In the genomic region with DNA sequence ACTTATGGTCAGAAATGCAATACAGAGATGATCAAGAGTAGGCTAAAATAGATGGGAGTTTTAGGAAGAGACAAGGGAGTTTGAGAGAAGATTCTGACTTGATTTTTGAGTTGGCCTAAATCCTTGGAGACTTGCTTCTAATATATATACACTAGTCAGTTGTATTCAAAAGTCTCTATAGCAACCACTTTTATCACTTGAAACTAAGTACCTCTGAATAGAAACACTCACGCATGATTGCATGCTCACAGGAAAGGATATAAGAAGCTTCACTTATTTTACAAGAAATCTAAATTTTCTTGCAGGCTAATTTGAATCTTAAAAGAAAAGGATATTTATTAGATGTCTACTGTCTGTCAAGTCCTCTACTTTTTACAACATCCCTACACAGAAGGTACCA, we compare ENCODE assay signal across 13 cellular contexts.
DNase-seq lines count a peak whose midpoint lies in the region; ATAC-seq and TF ChIP-seq lines count a peak whose summit lies in the region.
"Had no signal": no experiment of that assay in that cellular context is flagged by ENCODE, and none has a peak within 500 bp of the region (broad histone marks: within the 10 kb centered on the region; RNA-seq: fewer than 3 reads in every experiment).

No MANE protein-coding gene starts in this region.

- H3K27me3 ChIP-seq in vagina = no peaks in the 10 kb centered on the region
- H3K27me3 ChIP-seq: testis had no signal

- no peak for TF ChIP-seq CTCF in mucosa of descending colon (IDR thresholded peaks at IDR 0.05)
- TF ChIP-seq CTCF in vagina (IDR thresholded peaks at IDR 0.05) = no peak

- H3K4me3 Mint-ChIP-seq in stimulated activated naive B cell treated with anti-CD40 and anti-IgM and Interleukin-4, amounts not matched to agents 10 μg/mL and 1 μg/mL and 100 μg/mL, for 72 hours = no peak overlapping the region
- H3K4me3 Mint-ChIP-seq in stimulated activated effector memory CD8-positive, alpha-beta T cell treated with anti-CD3 and anti-CD28 coated beads, Interleukin-12 subunit alpha, Interleukin-12 subunit beta, amount 100 ng/mL, for 72 hours = no peak overlapping the region

- H3K27ac Mint-ChIP-seq in stimulated activated naive B cell treated with anti-CD40 and anti-IgM and Interleukin-4, amounts not matched to agents 10 μg/mL and 1 μg/mL and 100 μg/mL, for 72 hours = peak overlapping the region; percentile 49
- H3K27ac Mint-ChIP-seq in stimulated activated effector memory CD8-positive, alpha-beta T cell treated with anti-CD3 and anti-CD28 coated beads, Interleukin-12 subunit alpha, Interleukin-12 subunit beta, amount 100 ng/mL, for 72 hours = no peak overlapping the region

- no peaks in the 10 kb centered on the region for H3K36me3 Mint-ChIP-seq in stimulated activated naive B cell treated with anti-CD40 and anti-IgM and Interleukin-4, amounts not matched to agents 10 μg/mL and 1 μg/mL and 100 μg/mL, for 72 hours
- no peaks in the 10 kb centered on the region for H3K36me3 Mint-ChIP-seq in stimulated activated effector memory CD8-positive, alpha-beta T cell treated with anti-CD3 and anti-CD28 coated beads, Interleukin-12 subunit alpha, Interleukin-12 subunit beta, amount 100 ng/mL, for 72 hours

- no peak overlapping the region for H3K27ac ChIP-seq in vagina
- H3K27ac ChIP-seq: testis had no signal

- intact Hi-C loops in mucosa of descending colon (cut with DNase I, micrococcal nuclease) = no loop called here
- intact Hi-C loops in vagina (cut with DNase I) = no loop called here

- H3K4me1 Mint-ChIP-seq in stimulated activated naive B cell treated with anti-CD40 and anti-IgM and Interleukin-4, amounts not matched to agents 10 μg/mL and 1 μg/mL and 100 μg/mL, for 72 hours = peaks cover 57 to 73% of the 10 kb centered on the region in 2 donors
- peaks cover 19% of the 10 kb centered on the region for H3K4me1 Mint-ChIP-seq in stimulated activated effector memory CD8-positive, alpha-beta T cell treated with anti-CD3 and anti-CD28 coated beads, Interleukin-12 subunit alpha, Interleukin-12 subunit beta, amount 100 ng/mL, for 72 hours

- no peaks in the 10 kb centered on the region for H3K36me3 ChIP-seq in mucosa of descending colon (ENCODE audit: low read depth)
- no peaks in the 10 kb centered on the region for H3K36me3 ChIP-seq in vagina
- H3K36me3 ChIP-seq: WERI-Rb-1 had no signal

- H3K9me3 ChIP-seq in mucosa of descending colon = no peaks in the 10 kb centered on the region
- H3K9me3 ChIP-seq in vagina = no peaks in the 10 kb centered on the region
- H3K9me3 ChIP-seq: testis had no signal

- DNase-seq in stimulated activated naive B cell treated with anti-CD40 and anti-IgM and Interleukin-4, amounts not matched to agents 10 μg/mL and 1 μg/mL and 100 μg/mL, for 72 hours = no peak
- no peak for DNase-seq in mucosa of descending colon
- DNase-seq in stimulated activated effector memory CD8-positive, alpha-beta T cell treated with anti-CD3 and anti-CD28 coated beads, Interleukin-12 subunit alpha, Interleukin-12 subunit beta, amount 100 ng/mL, for 72 hours (ENCODE audit: low spot score in 2 of 2) = no peak
- DNase-seq in vagina (ENCODE audit: extremely low spot score in 2 of 2) = no peak
- DNase-seq: activated T-cell treated with anti-CD3 and anti-CD28 coated beads for 4 hours, NCI-H1092, NCI-H526, SIG-M5, testis, WERI-Rb-1 had no signal

- no peaks in the 10 kb centered on the region for H3K4me1 ChIP-seq in mucosa of descending colon (ENCODE audit: low read depth)
- H3K4me1 ChIP-seq in vagina = no peaks in the 10 kb centered on the region
- H3K4me1 ChIP-seq: testis had no signal

- TF ChIP-seq POLR2A in vagina (IDR thresholded peaks at IDR 0.05) = no peak

- H3K4me3 ChIP-seq in mucosa of descending colon (no peak overlapping the region), vagina (no peak overlapping the region)
- H3K4me3 ChIP-seq: testis had no signal

- no peaks in the 10 kb centered on the region for H3K27me3 Mint-ChIP-seq in stimulated activated naive B cell treated with anti-CD40 and anti-IgM and Interleukin-4, amounts not matched to agents 10 μg/mL and 1 μg/mL and 100 μg/mL, for 72 hours

- H3K9me3 Mint-ChIP-seq in stimulated activated naive B cell treated with anti-CD40 and anti-IgM and Interleukin-4, amounts not matched to agents 10 μg/mL and 1 μg/mL and 100 μg/mL, for 72 hours = no peaks in the 10 kb centered on the region
- no peaks in the 10 kb centered on the region for H3K9me3 Mint-ChIP-seq in stimulated activated effector memory CD8-positive, alpha-beta T cell treated with anti-CD3 and anti-CD28 coated beads, Interleukin-12 subunit alpha, Interleukin-12 subunit beta, amount 100 ng/mL, for 72 hours

- ATAC-seq in GM19438 (IDR thresholded peaks at IDR 0.05; ENCODE audit: low read depth, unreplicated experiment) (peak; percentile 39), HG02763 (IDR thresholded peaks at IDR 0.05; ENCODE audit: unreplicated experiment) (peak; percentile 36), HG03469 (IDR thresholded peaks at IDR 0.05; ENCODE audit: unreplicated experiment) (peak; percentile 52), mucosa of descending colon (no peak)
- no peak for ATAC-seq in stimulated activated naive B cell treated with anti-CD40 and anti-IgM and Interleukin-4, amounts not matched to agents 10 μg/mL and 1 μg/mL and 100 μg/mL, for 72 hours (replicated peaks)
- ATAC-seq in stimulated activated effector memory CD8-positive, alpha-beta T cell treated with anti-CD3 and anti-CD28 coated beads, Interleukin-12 subunit alpha, Interleukin-12 subunit beta, amount 100 ng/mL, for 72 hours = no peak

Comparison
In these comparisons a context has a peak if more than half of its experiments do, and no peak if none do; other contexts are left out.
1. ATAC-seq: peak in GM19438 (single experiment), HG02763 (single experiment) and HG03469 (single experiment); none in stimulated activated naive B cell treated with anti-CD40 and anti-IgM and Interleukin-4, amounts not matched to agents 10 μg/mL and 1 μg/mL and 100 μg/mL, for 72 hours (0 of 2), mucosa of descending colon (single experiment) and stimulated activated effector memory CD8-positive, alpha-beta T cell treated with anti-CD3 and anti-CD28 coated beads, Interleukin-12 subunit alpha, Interleukin-12 subunit beta, amount 100 ng/mL, for 72 hours (single experiment).